8 cellular contexts compared by ENCODE assay signal in genomic region chr4:1310031-1310795, GRCh38. TPM values are rescaled to one million over a fixed set of nuclear protein-coding genes. Genes with fewer than 3 reads are reported as not detected.
DNase-seq lines count a peak whose midpoint lies in the region; TF ChIP-seq lines count a peak whose summit lies in the region.

No MANE protein-coding gene starts in this region.

- DNase-seq in activated naive CD4-positive, alpha-beta T cell treated with anti-CD3 and anti-CD28 coated beads, Interleukin-2, amount 10 ng/mL, durations not matched to agents 7 days and 5 days, result no peak
- DNase-seq in activated naive CD4-positive, alpha-beta T cell treated with anti-CD3 and anti-CD28 coated beads, Interleukin-2, amount 50 U/mL, for 16 hours, result no peak
- DNase-seq in epithelial cell of proximal tubule (ENCODE audit: low read depth) (no peak), NCI-H1694 (lab: John Stamatoyannopoulos, UW) (no peak), SKM-1 (lab: John Stamatoyannopoulos, UW; ENCODE audit: unreplicated experiment) (no peak)
- DNase-seq in stimulated activated CD4-positive, alpha-beta T cell treated with anti-CD3 and anti-CD28 coated beads, Interleukin-1b, Interleukin-23, amount 100 ng/mL, for 48 hours, result no peak

- no peak for TF ChIP-seq CTCF in epithelial cell of proximal tubule (conservative IDR thresholded peaks at IDR 0.05; ENCODE audit: low read depth, low read length)

- H3K9me3 Mint-ChIP-seq in activated naive CD4-positive, alpha-beta T cell treated with anti-CD3 and anti-CD28 coated beads, Interleukin-2, amount 10 ng/mL, durations not matched to agents 7 days and 5 days, result no peaks in the 10 kb centered on the region

- WGBS in urinary bladder, result 64% methylated on average over 32 of the region's 32 CpGs

- peak overlapping the region; percentile 60 for H3K27ac Mint-ChIP-seq in activated naive CD4-positive, alpha-beta T cell treated with anti-CD3 and anti-CD28 coated beads, Interleukin-2, amount 10 ng/mL, durations not matched to agents 7 days and 5 days

- H3K27ac ChIP-seq in muscle layer of duodenum (ENCODE audit: low read length) (peak overlapping the region; percentile 45), urinary bladder (ENCODE audit: low read depth) (no peak overlapping the region)

- peak overlapping the region; percentile 31 for H3K4me3 Mint-ChIP-seq in activated naive CD4-positive, alpha-beta T cell treated with anti-CD3 and anti-CD28 coated beads, Interleukin-2, amount 10 ng/mL, durations not matched to agents 7 days and 5 days

- H3K4me1 ChIP-seq in muscle layer of duodenum (ENCODE audit: control insufficient read depth in 1 of 2, insufficient read depth in 2 of 2, low read length in 2 of 2) (peaks cover 14 to 37% of the 10 kb centered on the region in 2 donors), urinary bladder (ENCODE audit: insufficient read depth) (peaks cover 3% of the 10 kb centered on the region)

- CTCF ChIA-PET in activated naive CD4-positive, alpha-beta T cell treated with anti-CD3 and anti-CD28 coated beads, Interleukin-2, amount 10 ng/mL, durations not matched to agents 7 days and 5 days (lab: Charles Lee), result no interaction called here

- no peaks in the 10 kb centered on the region for H3K9me3 ChIP-seq in muscle layer of duodenum (ENCODE audit: control insufficient read depth in 1 of 2, low read length in 2 of 2)

- peaks cover 22 to 27% of the 10 kb centered on the region in 2 donors for H3K36me3 ChIP-seq in muscle layer of duodenum (ENCODE audit: control insufficient read depth in 1 of 2, insufficient read depth in 2 of 2, low read length in 2 of 2)
- no peaks in the 10 kb centered on the region for H3K36me3 ChIP-seq in urinary bladder (ENCODE audit: insufficient read depth)

- H3K4me1 Mint-ChIP-seq in activated naive CD4-positive, alpha-beta T cell treated with anti-CD3 and anti-CD28 coated beads, Interleukin-2, amount 10 ng/mL, durations not matched to agents 7 days and 5 days, result peaks cover 72% of the 10 kb centered on the region

- peak overlapping the region; percentile 58 for H3K4me3 ChIP-seq in epithelial cell of proximal tubule (ENCODE audit: low read depth, low read length)
- peak overlapping the region; percentile 59 to 70 for H3K4me3 ChIP-seq in muscle layer of duodenum (ENCODE audit: low read depth in 1 of 2, low read length in 2 of 2)
- H3K4me3 ChIP-seq in urinary bladder (ENCODE audit: low read depth, low read length), result peak overlapping the region; percentile 29

- no peaks in the 10 kb centered on the region for H3K27me3 Mint-ChIP-seq in activated naive CD4-positive, alpha-beta T cell treated with anti-CD3 and anti-CD28 coated beads, Interleukin-2, amount 10 ng/mL, durations not matched to agents 7 days and 5 days

- no peaks in the 10 kb centered on the region for H3K27me3 ChIP-seq in muscle layer of duodenum (ENCODE audit: low read depth, low read length)

- H3K36me3 Mint-ChIP-seq in activated naive CD4-positive, alpha-beta T cell treated with anti-CD3 and anti-CD28 coated beads, Interleukin-2, amount 10 ng/mL, durations not matched to agents 7 days and 5 days, result peaks cover 49% of the 10 kb centered on the region

RNA-seq across cellular contexts. Expression of gene MAEA, which starts 20.5 kb away (rescaled TPM):
- total RNA-seq in epithelial cell of proximal tubule, result 72.3 and 114 TPM in 2 replicates
- total RNA-seq in urinary bladder, result 25.6 TPM
- polyA plus RNA-seq in urinary bladder, result 69.9 TPM

RNA-seq across cellular contexts. Expression of gene UVSSA, which starts 36.8 kb away (rescaled TPM):
- 3.5 and 4.0 TPM in 2 replicates for total RNA-seq in epithelial cell of proximal tubule
- total RNA-seq in urinary bladder, result 13.0 TPM
- 7.2 TPM for polyA plus RNA-seq in urinary bladder
